In genomic region chr19:279656-280055, GRCh38 we compare ENCODE assay signal across 2 cellular contexts.
TF ChIP-seq lines count a peak whose summit lies in the region.

No MANE protein-coding gene starts in this region.

TF ChIP-seq in HCT116, 20 proteins besides CTCF, POLR2A, EP300 and RAD21:
- TF ChIP-seq JUND (IDR thresholded peaks at IDR 0.05), result no peak
- no peak for TF ChIP-seq FOSL1 (IDR thresholded peaks at IDR 0.05; ENCODE audit: low read depth)
- TF ChIP-seq SP1 (IDR thresholded peaks at IDR 0.05; ENCODE audit: low read depth), result no peak
- no peak for TF ChIP-seq EGR1 (IDR thresholded peaks at IDR 0.05; ENCODE audit: low read depth)
- TF ChIP-seq ZNF274 (IDR thresholded peaks at IDR 0.05; ENCODE audit: low read depth, low read length), result no peak
- TF ChIP-seq POLR2AphosphoS5 (IDR thresholded peaks at IDR 0.05; ENCODE audit: low read depth, low read length), result no peak
- no peak for TF ChIP-seq ZFX (IDR thresholded peaks at IDR 0.05)
- TF ChIP-seq MAX (IDR thresholded peaks at IDR 0.05), result no peak
- no peak for TF ChIP-seq ATF3 (IDR thresholded peaks at IDR 0.05)

TF ChIP-seq in H1, 55 proteins besides CTCF, POLR2A, EP300 and RAD21:
- TF ChIP-seq KDM1A (IDR thresholded peaks at IDR 0.05; ENCODE audit: borderline replicate concordance, low read length) (no peak), ATF3 (IDR thresholded peaks at IDR 0.05; ENCODE audit: insufficient read depth, low read depth, low read length) (no peak), SIN3A (conservative IDR thresholded peaks at IDR 0.05 in 1 of 2, IDR thresholded peaks at IDR 0.05 in 1 of 2; ENCODE audit: low read depth in 1 of 2, low read length in 2 of 2) (no peak), BRCA1 (IDR thresholded peaks at IDR 0.05; ENCODE audit: low read depth, low read length) (no peak), SP4 (IDR thresholded peaks at IDR 0.05; ENCODE audit: low read length) (no peak)
TF ChIP-seq in H1: peak in this region for 0.
